In genomic region chr2:175027755-175028154, GRCh38 we compare ENCODE assay signal across 17 cellular contexts. TPM values are rescaled to one million over a fixed set of nuclear protein-coding genes. Genes with fewer than 3 reads are reported as not detected.
DNase-seq lines count a peak whose midpoint lies in the region; ATAC-seq and TF ChIP-seq lines count a peak whose summit lies in the region.
"Had no signal": no experiment of that assay in that cellular context is flagged by ENCODE, and none has a peak within 500 bp of the region (broad histone marks: within the 10 kb centered on the region; RNA-seq: fewer than 3 reads in every experiment).

No MANE protein-coding gene starts in this region.

- H3F3A ChIP-seq in PC-3 (ENCODE audit: low read length, unreplicated experiment) (no peaks in the 10 kb centered on the region), neural progenitor cell (ENCODE audit: low read depth) (peaks cover 14% of the 10 kb centered on the region)

- H3K9ac ChIP-seq in PC-3 (ENCODE audit: low read length) (no peak overlapping the region), neural progenitor cell (no peak overlapping the region)
- H3K9ac ChIP-seq: SK-N-SH had no signal

- no peak for DNase-seq in PC-3
- DNase-seq in esophagus squamous epithelium (lab: John Stamatoyannopoulos, UW), result no peak
- DNase-seq in neural progenitor cell (ENCODE audit: low spot score), result no peak
- no peak for DNase-seq in Kasumi-1 (lab: John Stamatoyannopoulos, UW)
- DNase-seq in effector memory CD8-positive, alpha-beta T cell, result no peak
- DNase-seq in prostate gland (ENCODE audit: low spot score), result no peak
- DNase-seq in NCI-H2107 treated with DMSO at 0.1 percent for 48 hours (lab: John Stamatoyannopoulos, UW; ENCODE audit: unreplicated experiment), result no peak
- DNase-seq: activated CD4-positive, alpha-beta T cell treated with anti-CD3 and anti-CD28 coated beads, Interleukin-2, amount 50 U/mL, for 48 hours; activated naive CD4-positive, alpha-beta T cell treated with anti-CD3 and anti-CD28 coated beads, Interleukin-2, amount 10 ng/mL, durations not matched to agents 7 days and 5 days; kidney glomerular epithelial cell; midbrain; NCI-H187; SK-N-SH; stimulated activated CD4-positive, alpha-beta T cell treated with anti-CD3 and anti-CD28 coated beads, Interleukin-2, amount 100 ng/mL, for 48 hours had no signal

- no peak for TF ChIP-seq POLR2A in esophagus squamous epithelium (IDR thresholded peaks at IDR 0.05)
- TF ChIP-seq POLR2A in prostate gland (IDR thresholded peaks at IDR 0.05), result no peak

- H3K4me1 ChIP-seq in PC-3 (ENCODE audit: insufficient read depth, low read length), result peaks cover 7% of the 10 kb centered on the region; the same call in 1 of the 2 replicates
- H3K4me1 ChIP-seq in esophagus squamous epithelium, result no peaks in the 10 kb centered on the region
- H3K4me1 ChIP-seq in neural progenitor cell, result peaks cover 17% of the 10 kb centered on the region
- no peaks in the 10 kb centered on the region for H3K4me1 ChIP-seq in prostate gland (replicated peaks)
- H3K4me1 ChIP-seq: right atrium auricular region had no signal

- peaks cover 7% of the 10 kb centered on the region for H3K4me1 Mint-ChIP-seq in neural progenitor cell
- no peaks in the 10 kb centered on the region for H3K4me1 Mint-ChIP-seq in effector memory CD8-positive, alpha-beta T cell (ENCODE audit: low read depth in 2 of 2)
- H3K4me1 Mint-ChIP-seq: activated naive CD4-positive, alpha-beta T cell treated with anti-CD3 and anti-CD28 coated beads, Interleukin-2, amount 10 ng/mL, durations not matched to agents 7 days and 5 days had no signal

- H3K9me2 ChIP-seq in PC-3 (replicated peaks; ENCODE audit: low read length), result no peaks in the 10 kb centered on the region
- H3K9me2 ChIP-seq: SK-N-SH had no signal

- H3K9me3 ChIP-seq in PC-3 (ENCODE audit: low read length) (no peaks in the 10 kb centered on the region), esophagus squamous epithelium (no peaks in the 10 kb centered on the region), neural progenitor cell (ENCODE audit: low read depth) (no peaks in the 10 kb centered on the region), prostate gland (no peaks in the 10 kb centered on the region)
- H3K9me3 ChIP-seq: right atrium auricular region, SK-N-SH had no signal

- peaks cover 2% of the 10 kb centered on the region for H3K27me3 Mint-ChIP-seq in neural progenitor cell (ENCODE audit: insufficient read depth, low read depth)
- H3K27me3 Mint-ChIP-seq in effector memory CD8-positive, alpha-beta T cell, result no peaks in the 10 kb centered on the region
- H3K27me3 Mint-ChIP-seq: activated naive CD4-positive, alpha-beta T cell treated with anti-CD3 and anti-CD28 coated beads, Interleukin-2, amount 10 ng/mL, durations not matched to agents 7 days and 5 days had no signal

- WGBS in esophagus squamous epithelium, 2 donors, result 87 to 88% methylated on average over 3 of the region's 3 CpGs
- WGBS in prostate gland, result 96% methylated on average over 3 of the region's 3 CpGs

- intact Hi-C loops in PC-3 (cut with micrococcal nuclease), result no loop called here
- intact Hi-C loops in esophagus squamous epithelium (cut with DNase I), result no loop called here
- intact Hi-C loops in prostate gland (cut with DNase I), result no loop called here

- H4K20me1 ChIP-seq in PC-3 (ENCODE audit: low read length) (no peaks in the 10 kb centered on the region), neural progenitor cell (ENCODE audit: low read depth) (no peaks in the 10 kb centered on the region)

- no peak overlapping the region for H2AFZ ChIP-seq in PC-3 (ENCODE audit: low read length)
- H2AFZ ChIP-seq in neural progenitor cell (replicated peaks), result peak overlapping the region; percentile 2

- no peak overlapping the region for H3K4me3 ChIP-seq in PC-3 (ENCODE audit: low read length)
- no peak overlapping the region for H3K4me3 ChIP-seq in esophagus squamous epithelium
- H3K4me3 ChIP-seq in neural progenitor cell, result no peak overlapping the region
- no peak overlapping the region for H3K4me3 ChIP-seq in prostate gland
- H3K4me3 ChIP-seq: right atrium auricular region had no signal

- H3K4me2 ChIP-seq in PC-3 (ENCODE audit: low read length), result 0 out of 2 replicates have a peak overlapping the region, but pooled peaks have one; percentile 54
- no peak overlapping the region for H3K4me2 ChIP-seq in neural progenitor cell
- H3K4me2 ChIP-seq: SK-N-SH had no signal

- BruUV-seq in PC-3 (replicated peaks; lab: Mats Ljungman, UMichigan), result no TSS peak

- no peaks in the 10 kb centered on the region for H3K36me3 Mint-ChIP-seq in neural progenitor cell
- no peaks in the 10 kb centered on the region for H3K36me3 Mint-ChIP-seq in effector memory CD8-positive, alpha-beta T cell (ENCODE audit: insufficient read depth)
- H3K36me3 Mint-ChIP-seq: activated naive CD4-positive, alpha-beta T cell treated with anti-CD3 and anti-CD28 coated beads, Interleukin-2, amount 10 ng/mL, durations not matched to agents 7 days and 5 days had no signal

- TF ChIP-seq CTCF in PC-3 (conservative IDR thresholded peaks at IDR 0.05; ENCODE audit: low read depth, low read length) (no peak), esophagus squamous epithelium (IDR thresholded peaks at IDR 0.05) (no peak), neural progenitor cell (IDR thresholded peaks at IDR 0.05) (no peak), prostate gland (IDR thresholded peaks at IDR 0.05) (no peak)

- POLR2A ChIA-PET in PC-3 (lab: Charles Lee; ENCODE audit: unreplicated experiment), result no interaction called here

- no peak overlapping the region for H3K4me3 Mint-ChIP-seq in neural progenitor cell
- H3K4me3 Mint-ChIP-seq in effector memory CD8-positive, alpha-beta T cell, result no peak overlapping the region
- H3K4me3 Mint-ChIP-seq: activated naive CD4-positive, alpha-beta T cell treated with anti-CD3 and anti-CD28 coated beads, Interleukin-2, amount 10 ng/mL, durations not matched to agents 7 days and 5 days; T-helper 2 cell treated with Interferon-gamma antibody and Interleukin-4, amounts not matched to agents 5 μg/mL and 100 μg/mL, for 36 hours had no signal

- no peak for ATAC-seq in PC-3
- no peak for ATAC-seq in effector memory CD8-positive, alpha-beta T cell (replicated peaks)

- CTCF ChIA-PET in PC-3 (lab: Charles Lee), result no interaction called here

- H3K79me2 ChIP-seq in PC-3 (ENCODE audit: low read length), result no peaks in the 10 kb centered on the region
- H3K79me2 ChIP-seq in neural progenitor cell (ENCODE audit: low read depth), result no peaks in the 10 kb centered on the region

- H3K27ac Mint-ChIP-seq in neural progenitor cell, result no peak overlapping the region
- H3K27ac Mint-ChIP-seq in effector memory CD8-positive, alpha-beta T cell, result no peak overlapping the region
- H3K27ac Mint-ChIP-seq: activated naive CD4-positive, alpha-beta T cell treated with anti-CD3 and anti-CD28 coated beads, Interleukin-2, amount 10 ng/mL, durations not matched to agents 7 days and 5 days; T-helper 2 cell treated with Interferon-gamma antibody and Interleukin-4, amounts not matched to agents 5 μg/mL and 100 μg/mL, for 36 hours had no signal

- no peaks in the 10 kb centered on the region for H3K36me3 ChIP-seq in PC-3 (ENCODE audit: low read depth, low read length)
- no peaks in the 10 kb centered on the region for H3K36me3 ChIP-seq in esophagus squamous epithelium
- no peaks in the 10 kb centered on the region for H3K36me3 ChIP-seq in neural progenitor cell
- H3K36me3 ChIP-seq in prostate gland, result no peaks in the 10 kb centered on the region
- H3K36me3 ChIP-seq: right atrium auricular region had no signal

- H3K27ac ChIP-seq in PC-3 (ENCODE audit: low read length), result no peak overlapping the region
- H3K27ac ChIP-seq in esophagus squamous epithelium, result peak overlapping the region; percentile 34 to 82 (median 48)
- no peak overlapping the region for H3K27ac ChIP-seq in neural progenitor cell
- peak overlapping the region; percentile 19 for H3K27ac ChIP-seq in temporal lobe (ENCODE audit: low read depth, low read length)
- peak overlapping the region in 1 of 2 donors; percentile 63 for H3K27ac ChIP-seq in prostate gland

- H3K27me3 ChIP-seq in PC-3 (ENCODE audit: low read length), result no peaks in the 10 kb centered on the region
- H3K27me3 ChIP-seq in esophagus squamous epithelium, result no peaks in the 10 kb centered on the region
- no peaks in the 10 kb centered on the region for H3K27me3 ChIP-seq in neural progenitor cell
- H3K27me3 ChIP-seq in prostate gland (replicated peaks; ENCODE audit: insufficient read depth), result no peaks in the 10 kb centered on the region
- H3K27me3 ChIP-seq: right atrium auricular region had no signal

- peaks cover 3% of the 10 kb centered on the region for H3K9me3 Mint-ChIP-seq in neural progenitor cell
- H3K9me3 Mint-ChIP-seq in effector memory CD8-positive, alpha-beta T cell, result no peaks in the 10 kb centered on the region
- H3K9me3 Mint-ChIP-seq: activated naive CD4-positive, alpha-beta T cell treated with anti-CD3 and anti-CD28 coated beads, Interleukin-2, amount 10 ng/mL, durations not matched to agents 7 days and 5 days; T-helper 2 cell treated with Interferon-gamma antibody and Interleukin-4, amounts not matched to agents 5 μg/mL and 100 μg/mL, for 36 hours had no signal

RNA-seq across cellular contexts. Expression of gene CHN1, which starts 22.6 kb away (rescaled TPM):
- total RNA-seq in PC-3 (2014; rRNA removed), result 7.8 and 9.2 TPM in 2 replicates
- total RNA-seq in esophagus squamous epithelium, result 1 to 10 TPM in 3 of 4 donors, under 1 TPM in 1; 0.30 to 5.8 (median 3.6) TPM
- total RNA-seq in neural progenitor cell (ENCODE audit: low replicate concordance), result 45.0 and 46.6 TPM in 2 replicates
- total RNA-seq in temporal lobe, result 41.1 TPM
- 10 to 100 TPM in 1 of 2 donors, 1 to 10 TPM in 1; 7.8 to 20.1 TPM for total RNA-seq in prostate gland

Comparison
In these comparisons a context has a peak if more than half of its experiments do, and no peak if none do; other contexts are left out.
1. H3K27ac ChIP-seq: peak in esophagus squamous epithelium (4 of 4) and temporal lobe (single experiment); none in PC-3 (single experiment) and neural progenitor cell (single experiment).